ENCODE assay signal across 9 cellular contexts in the genomic region with DNA sequence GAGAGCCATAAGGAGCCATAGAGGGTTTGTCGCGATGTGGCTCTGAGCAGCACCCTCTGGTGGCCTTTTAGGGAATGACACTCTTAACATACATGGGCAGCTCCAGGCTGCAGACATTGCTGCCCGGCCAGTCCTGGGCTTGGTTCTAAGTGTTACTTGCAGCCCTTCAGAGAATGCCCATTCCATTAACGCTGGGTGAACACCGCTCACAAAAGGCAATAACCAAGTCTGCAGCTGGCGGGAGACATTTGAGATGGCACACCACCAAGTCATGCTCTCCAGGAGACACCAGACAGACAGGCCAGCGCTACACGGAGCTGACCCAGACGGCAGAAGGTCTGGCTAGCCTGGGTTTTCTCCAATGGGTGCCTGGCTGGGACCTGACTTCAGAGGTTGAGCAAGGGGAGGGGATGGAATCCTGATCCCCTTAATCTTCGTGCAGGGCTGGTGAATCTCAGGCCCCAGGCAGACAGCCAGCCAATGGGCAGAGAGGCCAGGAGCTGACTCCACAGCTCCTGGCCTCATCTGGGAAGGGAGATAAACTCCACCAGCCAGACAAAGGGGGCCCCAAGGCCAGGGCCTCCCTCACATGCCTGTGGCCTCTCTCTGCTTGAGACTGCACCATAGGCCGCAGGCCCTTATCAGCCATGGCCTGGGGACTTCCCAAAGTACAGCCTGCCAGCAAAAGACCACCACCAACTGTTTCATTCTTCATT. TPM values are rescaled to one million over a fixed set of nuclear protein-coding genes. Genes with fewer than 3 reads are reported as not detected.
DNase-seq lines count a peak whose midpoint lies in the region; ATAC-seq, FAIRE-seq and TF ChIP-seq lines count a peak whose summit lies in the region.
"Had no signal": no experiment of that assay in that cellular context is flagged by ENCODE, and none has a peak within 500 bp of the region (broad histone marks: within the 10 kb centered on the region; RNA-seq: fewer than 3 reads in every experiment).

No MANE protein-coding gene starts in this region.

- H3K36me3 Mint-ChIP-seq in central memory CD8-positive, alpha-beta T cell (ENCODE audit: insufficient read depth) = peaks cover 1% of the 10 kb centered on the region

- H3K27ac Mint-ChIP-seq in central memory CD8-positive, alpha-beta T cell (ENCODE audit: low read depth) = no peak overlapping the region

- H3K4me3 ChIP-seq in HEK293 (ENCODE audit: low read depth, low read length) = no peak overlapping the region

- no peak for FAIRE-seq in D721Med (lab: Jason Lieb, UNC)

- DNase-seq in D721Med (ENCODE audit: insufficient read length, low spot score) (no peak), NCI-H226 (peak; percentile 89), left colon (peak; percentile 73 to 78)
- peak; percentile 55 to 63 for DNase-seq in central memory CD8-positive, alpha-beta T cell (ENCODE audit: low spot score in 2 of 2)
- DNase-seq in stimulated activated CD4-positive, alpha-beta T cell treated with anti-CD3 and anti-CD28 coated beads, Interleukin-1b, Interleukin-23, amount 100 ng/mL, for 48 hours = peak; percentile 64

- H3K9me3 Mint-ChIP-seq in central memory CD8-positive, alpha-beta T cell = no peaks in the 10 kb centered on the region

- TF ChIP-seq CTCF in D721Med (IDR thresholded peaks at IDR 0.05; ENCODE audit: insufficient read depth, missing control alignments) (peak; percentile 86), HEK293 (tag by site-specific recombination; IDR thresholded peaks at IDR 0.05) (peak; percentile 75)

- intact Hi-C loops in left colon (cut with DNase I, micrococcal nuclease) = loop anchor here in 1 of 2 donors (5.0 kb wide), 1 partner anchor 200 kb away; no protein-coding TSS in a partner anchor

- H3K9me3 ChIP-seq in HEK293 (ENCODE audit: control insufficient read depth, insufficient read depth, low read depth, low read length) = no peaks in the 10 kb centered on the region

- H3K27ac ChIP-seq in HEK293 (ENCODE audit: extremely low read depth, low read depth, low read length) = no peak overlapping the region
- H3K27ac ChIP-seq: VCaP had no signal

- peak; percentile 73 to 84 for ATAC-seq in activated CD4-positive, CD25-positive, alpha-beta regulatory T cell treated with anti-CD3 and anti-CD28 coated beads, Interleukin-2, amount 50 U/mL, for 24 hours
- ATAC-seq in central memory CD8-positive, alpha-beta T cell (replicated peaks; ENCODE audit: extremely low read depth, poor library complexity, severe bottlenecking) = peak; percentile 76
- ATAC-seq in left colon = peak; percentile 94
- no peak for ATAC-seq in HG03196 (IDR thresholded peaks at IDR 0.05; ENCODE audit: unreplicated experiment)

- no peaks in the 10 kb centered on the region for H3K27me3 Mint-ChIP-seq in central memory CD8-positive, alpha-beta T cell

- CTCF ChIA-PET in HEK293 (lab: Yijun Ruan, JAX) = interaction anchor here (0.6 to 6.2 kb wide), 33 partner anchors 10 to 442 kb away, joined by 3 to 119 read pairs (median 4); partner anchors contain the start of gene CRISPLD2

- no peaks in the 10 kb centered on the region for H3K4me1 ChIP-seq in HEK293 (ENCODE audit: control insufficient read depth, insufficient read depth, low read length)

- peaks cover 5% of the 10 kb centered on the region for H3K4me1 Mint-ChIP-seq in central memory CD8-positive, alpha-beta T cell

- H3K36me3 ChIP-seq in HEK293 (ENCODE audit: control insufficient read depth in 2 of 2, insufficient read depth in 1 of 2, low read length in 2 of 2) = no peaks in the 10 kb centered on the region

- POLR2A ChIA-PET in HEK293 (lab: Yijun Ruan, JAX) = interaction anchor here (1.0 kb wide), 1 partner anchor 11 kb away, joined by 3 read pairs; no protein-coding TSS in a partner anchor

- no peak overlapping the region for H3K4me3 Mint-ChIP-seq in central memory CD8-positive, alpha-beta T cell

TF ChIP-seq in HEK293, 187 proteins besides CTCF, POLR2A, EP300 and RAD21:
- TF ChIP-seq PRDM1 (tag by site-specific recombination; IDR thresholded peaks at IDR 0.05) = no peak
- TF ChIP-seq ZNF623 (tag by site-specific recombination; IDR thresholded peaks at IDR 0.05) = no peak
- TF ChIP-seq, protein P1, sequence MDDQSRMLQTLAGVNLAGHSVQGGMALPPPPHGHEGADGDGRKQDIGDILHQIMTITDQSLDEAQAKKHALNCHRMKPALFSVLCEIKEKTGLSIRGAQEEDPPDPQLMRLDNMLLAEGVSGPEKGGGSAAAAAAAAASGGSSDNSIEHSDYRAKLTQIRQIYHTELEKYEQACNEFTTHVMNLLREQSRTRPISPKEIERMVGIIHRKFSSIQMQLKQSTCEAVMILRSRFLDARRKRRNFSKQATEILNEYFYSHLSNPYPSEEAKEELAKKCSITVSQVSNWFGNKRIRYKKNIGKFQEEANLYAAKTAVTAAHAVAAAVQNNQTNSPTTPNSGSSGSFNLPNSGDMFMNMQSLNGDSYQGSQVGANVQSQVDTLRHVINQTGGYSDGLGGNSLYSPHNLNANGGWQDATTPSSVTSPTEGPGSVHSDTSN (CRISPR knock-in tag; IDR thresholded peaks at IDR 0.05) = no peak
- TF ChIP-seq ZNF660 (tag by site-specific recombination; IDR thresholded peaks at IDR 0.05) = 0 out of 2 replicates have a peak, but pooled peaks have one; percentile 18
- TF ChIP-seq ZNF639 (tag by site-specific recombination; IDR thresholded peaks at IDR 0.05) = no peak
- TF ChIP-seq ZNF785 (tag by site-specific recombination; IDR thresholded peaks at IDR 0.05) = no peak
- TF ChIP-seq ZNF654 (tag by site-specific recombination; IDR thresholded peaks at IDR 0.05; ENCODE audit: low read depth) = peak; percentile 60
- no peak for TF ChIP-seq IKZF3 (tag by site-specific recombination; IDR thresholded peaks at IDR 0.05)
- no peak for TF ChIP-seq ZNF585B (tag by site-specific recombination; IDR thresholded peaks at IDR 0.05)
- peak; percentile 74; the same call in 1 of the 2 replicates for TF ChIP-seq ZNF16 (tag by site-specific recombination; IDR thresholded peaks at IDR 0.05; ENCODE audit: low read depth)
- no peak for TF ChIP-seq ZNF350 (tag by site-specific recombination; IDR thresholded peaks at IDR 0.05)
- no peak for TF ChIP-seq ZNF335 (tag by site-specific recombination; conservative IDR thresholded peaks at IDR 0.05)
- TF ChIP-seq, protein P2, sequence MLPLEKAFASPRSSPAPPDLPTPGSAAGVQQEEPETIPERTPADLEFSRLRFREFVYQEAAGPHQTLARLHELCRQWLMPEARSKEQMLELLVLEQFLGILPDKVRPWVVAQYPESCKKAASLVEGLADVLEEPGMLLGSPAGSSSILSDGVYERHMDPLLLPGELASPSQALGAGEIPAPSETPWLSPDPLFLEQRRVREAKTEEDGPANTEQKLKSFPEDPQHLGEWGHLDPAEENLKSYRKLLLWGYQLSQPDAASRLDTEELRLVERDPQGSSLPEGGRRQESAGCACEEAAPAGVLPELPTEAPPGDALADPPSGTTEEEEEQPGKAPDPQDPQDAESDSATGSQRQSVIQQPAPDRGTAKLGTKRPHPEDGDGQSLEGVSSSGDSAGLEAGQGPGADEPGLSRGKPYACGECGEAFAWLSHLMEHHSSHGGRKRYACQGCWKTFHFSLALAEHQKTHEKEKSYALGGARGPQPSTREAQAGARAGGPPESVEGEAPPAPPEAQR (tag by site-specific recombination; IDR thresholded peaks at IDR 0.05) = no peak
- no peak for TF ChIP-seq ZNF558 (tag by site-specific recombination; IDR thresholded peaks at IDR 0.05)
- no peak for TF ChIP-seq ZNF146 (tag by site-specific recombination; IDR thresholded peaks at IDR 0.05)
- TF ChIP-seq ZBTB8A (tag by site-specific recombination; IDR thresholded peaks at IDR 0.05) = no peak
- TF ChIP-seq ZBTB21 (tag by site-specific recombination; IDR thresholded peaks at IDR 0.05) = no peak
- no peak for TF ChIP-seq SALL2 (tag by site-specific recombination; IDR thresholded peaks at IDR 0.05; ENCODE audit: borderline replicate concordance)
- TF ChIP-seq ZIC2 (tag by site-specific recombination; IDR thresholded peaks at IDR 0.05) = 0 out of 2 replicates have a peak, but pooled peaks have one; percentile 22
- no peak for TF ChIP-seq ZNF155 (tag by site-specific recombination; IDR thresholded peaks at IDR 0.05)
- no peak for TF ChIP-seq PATZ1 (tag by site-specific recombination; IDR thresholded peaks at IDR 0.05)
- no peak for TF ChIP-seq ZNF555 (tag by site-specific recombination; conservative IDR thresholded peaks at IDR 0.05)
- TF ChIP-seq ZNF2 (tag by site-specific recombination; IDR thresholded peaks at IDR 0.05) = no peak

RNA-seq across cellular contexts. Expression of gene ZDHHC7, which starts 58.8 kb away (rescaled TPM):
- total RNA-seq in left colon = 10 to 100 TPM; 73.9 to 76.9 TPM
